In genomic region chr19:52535831-52536800, GRCh38 we compare ENCODE assay signal across 1 cellular context.
TF ChIP-seq lines count a peak whose summit lies in the region.

No MANE protein-coding gene starts in this region.

TF ChIP-seq in SK-N-SH, 30 proteins besides CTCF, POLR2A, EP300 and RAD21 (continued from another document):
- no peak for TF ChIP-seq MAX (IDR thresholded peaks at IDR 0.05; ENCODE audit: low read depth)
- peak; percentile 52; the same call in 1 of the 2 replicates for TF ChIP-seq POLR2AphosphoS5 (IDR thresholded peaks at IDR 0.05; ENCODE audit: low read depth, low read length)
- no peak for TF ChIP-seq TAF1 (IDR thresholded peaks at IDR 0.05; ENCODE audit: borderline replicate concordance, low read depth, low read length)
- TF ChIP-seq ZBTB33 (IDR thresholded peaks at IDR 0.05; ENCODE audit: borderline replicate concordance, low read depth), result no peak
